In the genomic region with DNA sequence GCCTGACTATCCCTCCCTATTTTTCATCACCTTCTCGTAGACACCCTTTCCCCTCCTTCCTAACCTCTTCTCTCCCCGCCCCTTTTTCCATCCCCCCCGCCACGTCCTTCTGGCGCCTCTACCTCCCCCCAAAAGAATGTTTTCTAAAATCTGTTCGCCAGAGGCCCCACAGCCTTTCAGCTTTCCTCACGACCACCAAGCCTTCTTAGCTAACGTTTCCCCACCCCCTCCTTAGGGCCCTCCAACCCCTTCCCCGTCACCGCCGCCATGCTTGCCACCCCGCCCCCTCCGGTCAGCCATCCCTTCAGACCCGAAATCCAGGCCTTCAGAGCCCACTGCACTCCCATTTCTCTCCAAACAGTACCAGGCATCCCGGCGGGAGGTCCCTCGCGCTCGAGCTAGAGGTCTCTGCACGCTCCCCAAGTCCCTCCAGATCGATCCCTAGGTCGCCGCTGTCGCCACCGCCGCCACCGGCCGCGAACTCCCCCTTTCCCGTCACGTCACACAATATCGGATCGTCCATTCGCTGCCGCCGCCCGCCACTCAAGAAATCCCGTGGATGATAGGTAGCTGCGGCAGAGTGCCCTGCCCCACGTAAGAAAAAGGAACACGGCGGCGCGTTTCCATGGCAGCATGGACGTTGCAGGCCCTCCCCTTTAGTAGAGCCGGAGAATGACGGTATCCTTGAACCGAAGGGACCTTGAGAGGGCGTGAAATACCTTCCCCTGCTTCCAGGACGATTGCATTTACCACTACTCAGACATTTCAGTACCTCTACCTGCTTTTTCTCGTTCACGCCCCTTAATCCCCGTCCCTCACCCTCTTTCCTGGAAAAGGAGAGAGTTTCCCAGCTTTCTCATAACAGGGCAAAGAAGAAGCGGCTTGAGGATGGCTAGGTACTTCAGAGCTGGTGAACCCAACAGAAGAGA, we compare ENCODE assay signal across 1 cellular context.
TF ChIP-seq lines count a peak whose summit lies in the region.

A gene with protein sequence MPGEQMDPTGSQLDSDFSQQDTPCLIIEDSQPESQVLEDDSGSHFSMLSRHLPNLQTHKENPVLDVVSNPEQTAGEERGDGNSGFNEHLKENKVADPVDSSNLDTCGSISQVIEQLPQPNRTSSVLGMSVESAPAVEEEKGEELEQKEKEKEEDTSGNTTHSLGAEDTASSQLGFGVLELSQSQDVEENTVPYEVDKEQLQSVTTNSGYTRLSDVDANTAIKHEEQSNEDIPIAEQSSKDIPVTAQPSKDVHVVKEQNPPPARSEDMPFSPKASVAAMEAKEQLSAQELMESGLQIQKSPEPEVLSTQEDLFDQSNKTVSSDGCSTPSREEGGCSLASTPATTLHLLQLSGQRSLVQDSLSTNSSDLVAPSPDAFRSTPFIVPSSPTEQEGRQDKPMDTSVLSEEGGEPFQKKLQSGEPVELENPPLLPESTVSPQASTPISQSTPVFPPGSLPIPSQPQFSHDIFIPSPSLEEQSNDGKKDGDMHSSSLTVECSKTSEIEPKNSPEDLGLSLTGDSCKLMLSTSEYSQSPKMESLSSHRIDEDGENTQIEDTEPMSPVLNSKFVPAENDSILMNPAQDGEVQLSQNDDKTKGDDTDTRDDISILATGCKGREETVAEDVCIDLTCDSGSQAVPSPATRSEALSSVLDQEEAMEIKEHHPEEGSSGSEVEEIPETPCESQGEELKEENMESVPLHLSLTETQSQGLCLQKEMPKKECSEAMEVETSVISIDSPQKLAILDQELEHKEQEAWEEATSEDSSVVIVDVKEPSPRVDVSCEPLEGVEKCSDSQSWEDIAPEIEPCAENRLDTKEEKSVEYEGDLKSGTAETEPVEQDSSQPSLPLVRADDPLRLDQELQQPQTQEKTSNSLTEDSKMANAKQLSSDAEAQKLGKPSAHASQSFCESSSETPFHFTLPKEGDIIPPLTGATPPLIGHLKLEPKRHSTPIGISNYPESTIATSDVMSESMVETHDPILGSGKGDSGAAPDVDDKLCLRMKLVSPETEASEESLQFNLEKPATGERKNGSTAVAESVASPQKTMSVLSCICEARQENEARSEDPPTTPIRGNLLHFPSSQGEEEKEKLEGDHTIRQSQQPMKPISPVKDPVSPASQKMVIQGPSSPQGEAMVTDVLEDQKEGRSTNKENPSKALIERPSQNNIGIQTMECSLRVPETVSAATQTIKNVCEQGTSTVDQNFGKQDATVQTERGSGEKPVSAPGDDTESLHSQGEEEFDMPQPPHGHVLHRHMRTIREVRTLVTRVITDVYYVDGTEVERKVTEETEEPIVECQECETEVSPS (N-terminal part only) (minus strand): TSS at position 484 of the 929 bp plus-strand sequence. CDS start 113 bp downstream, at position 371.

TF ChIP-seq in HepG2, 621 proteins besides CTCF, POLR2A, EP300 and RAD21 (continued from another document):
- TF ChIP-seq, protein P1, sequence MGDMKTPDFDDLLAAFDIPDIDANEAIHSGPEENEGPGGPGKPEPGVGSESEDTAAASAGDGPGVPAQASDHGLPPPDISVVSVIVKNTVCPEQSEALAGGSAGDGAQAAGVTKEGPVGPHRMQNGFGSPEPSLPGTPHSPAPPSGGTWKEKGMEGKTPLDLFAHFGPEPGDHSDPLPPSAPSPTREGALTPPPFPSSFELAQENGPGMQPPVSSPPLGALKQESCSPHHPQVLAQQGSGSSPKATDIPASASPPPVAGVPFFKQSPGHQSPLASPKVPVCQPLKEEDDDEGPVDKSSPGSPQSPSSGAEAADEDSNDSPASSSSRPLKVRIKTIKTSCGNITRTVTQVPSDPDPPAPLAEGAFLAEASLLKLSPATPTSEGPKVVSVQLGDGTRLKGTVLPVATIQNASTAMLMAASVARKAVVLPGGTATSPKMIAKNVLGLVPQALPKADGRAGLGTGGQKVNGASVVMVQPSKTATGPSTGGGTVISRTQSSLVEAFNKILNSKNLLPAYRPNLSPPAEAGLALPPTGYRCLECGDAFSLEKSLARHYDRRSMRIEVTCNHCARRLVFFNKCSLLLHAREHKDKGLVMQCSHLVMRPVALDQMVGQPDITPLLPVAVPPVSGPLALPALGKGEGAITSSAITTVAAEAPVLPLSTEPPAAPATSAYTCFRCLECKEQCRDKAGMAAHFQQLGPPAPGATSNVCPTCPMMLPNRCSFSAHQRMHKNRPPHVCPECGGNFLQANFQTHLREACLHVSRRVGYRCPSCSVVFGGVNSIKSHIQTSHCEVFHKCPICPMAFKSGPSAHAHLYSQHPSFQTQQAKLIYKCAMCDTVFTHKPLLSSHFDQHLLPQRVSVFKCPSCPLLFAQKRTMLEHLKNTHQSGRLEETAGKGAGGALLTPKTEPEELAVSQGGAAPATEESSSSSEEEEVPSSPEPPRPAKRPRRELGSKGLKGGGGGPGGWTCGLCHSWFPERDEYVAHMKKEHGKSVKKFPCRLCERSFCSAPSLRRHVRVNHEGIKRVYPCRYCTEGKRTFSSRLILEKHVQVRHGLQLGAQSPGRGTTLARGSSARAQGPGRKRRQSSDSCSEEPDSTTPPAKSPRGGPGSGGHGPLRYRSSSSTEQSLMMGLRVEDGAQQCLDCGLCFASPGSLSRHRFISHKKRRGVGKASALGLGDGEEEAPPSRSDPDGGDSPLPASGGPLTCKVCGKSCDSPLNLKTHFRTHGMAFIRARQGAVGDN (CRISPR knock-in tag; IDR thresholded peaks at IDR 0.05): peak; percentile 66
- TF ChIP-seq, protein P2, sequence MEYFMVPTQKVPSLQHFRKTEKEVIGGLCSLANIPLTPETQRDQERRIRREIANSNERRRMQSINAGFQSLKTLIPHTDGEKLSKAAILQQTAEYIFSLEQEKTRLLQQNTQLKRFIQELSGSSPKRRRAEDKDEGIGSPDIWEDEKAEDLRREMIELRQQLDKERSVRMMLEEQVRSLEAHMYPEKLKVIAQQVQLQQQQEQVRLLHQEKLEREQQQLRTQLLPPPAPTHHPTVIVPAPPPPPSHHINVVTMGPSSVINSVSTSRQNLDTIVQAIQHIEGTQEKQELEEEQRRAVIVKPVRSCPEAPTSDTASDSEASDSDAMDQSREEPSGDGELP (IDR thresholded peaks at IDR 0.05; ENCODE audit: borderline replicate concordance, low read depth): 0 out of 2 replicates have a peak, but pooled peaks have one; percentile 22
- TF ChIP-seq, protein P3, sequence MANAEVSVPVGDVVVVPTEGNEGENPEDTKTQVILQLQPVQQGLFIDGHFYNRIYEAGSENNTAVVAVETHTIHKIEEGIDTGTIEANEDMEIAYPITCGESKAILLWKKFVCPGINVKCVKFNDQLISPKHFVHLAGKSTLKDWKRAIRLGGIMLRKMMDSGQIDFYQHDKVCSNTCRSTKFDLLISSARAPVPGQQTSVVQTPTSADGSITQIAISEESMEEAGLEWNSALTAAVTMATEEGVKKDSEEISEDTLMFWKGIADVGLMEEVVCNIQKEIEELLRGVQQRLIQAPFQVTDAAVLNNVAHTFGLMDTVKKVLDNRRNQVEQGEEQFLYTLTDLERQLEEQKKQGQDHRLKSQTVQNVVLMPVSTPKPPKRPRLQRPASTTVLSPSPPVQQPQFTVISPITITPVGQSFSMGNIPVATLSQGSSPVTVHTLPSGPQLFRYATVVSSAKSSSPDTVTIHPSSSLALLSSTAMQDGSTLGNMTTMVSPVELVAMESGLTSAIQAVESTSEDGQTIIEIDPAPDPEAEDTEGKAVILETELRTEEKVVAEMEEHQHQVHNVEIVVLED (CRISPR knock-in tag; IDR thresholded peaks at IDR 0.05; ENCODE audit: borderline replicate concordance): peak; percentile 90
- TF ChIP-seq GATAD1 (CRISPR knock-in tag; IDR thresholded peaks at IDR 0.05) (peak; percentile 58), ZNF264 (CRISPR knock-in tag; IDR thresholded peaks at IDR 0.05) (no peak), ATF7 (IDR thresholded peaks at IDR 0.05) (no peak), ATF7 (CRISPR knock-in tag; IDR thresholded peaks at IDR 0.05) (no peak), NFKB2 (CRISPR knock-in tag; IDR thresholded peaks at IDR 0.05; ENCODE audit: borderline replicate concordance) (peak; percentile 50; the same call in 1 of the 2 replicates), ZNF501 (CRISPR knock-in tag; IDR thresholded peaks at IDR 0.05) (peak; percentile 82), SIX1 (CRISPR knock-in tag; IDR thresholded peaks at IDR 0.05; ENCODE audit: borderline replicate concordance) (no peak), KLF15 (CRISPR knock-in tag; IDR thresholded peaks at IDR 0.05; ENCODE audit: borderline replicate concordance) (no peak), FOXM1 (CRISPR knock-in tag; IDR thresholded peaks at IDR 0.05) (no peak), ZNF44 (CRISPR knock-in tag; IDR thresholded peaks at IDR 0.05) (0 out of 2 replicates have a peak, but pooled peaks have one; percentile 29), MTA1 (CRISPR knock-in tag; IDR thresholded peaks at IDR 0.05; ENCODE audit: borderline replicate concordance) (no peak)
- TF ChIP-seq, protein P4, sequence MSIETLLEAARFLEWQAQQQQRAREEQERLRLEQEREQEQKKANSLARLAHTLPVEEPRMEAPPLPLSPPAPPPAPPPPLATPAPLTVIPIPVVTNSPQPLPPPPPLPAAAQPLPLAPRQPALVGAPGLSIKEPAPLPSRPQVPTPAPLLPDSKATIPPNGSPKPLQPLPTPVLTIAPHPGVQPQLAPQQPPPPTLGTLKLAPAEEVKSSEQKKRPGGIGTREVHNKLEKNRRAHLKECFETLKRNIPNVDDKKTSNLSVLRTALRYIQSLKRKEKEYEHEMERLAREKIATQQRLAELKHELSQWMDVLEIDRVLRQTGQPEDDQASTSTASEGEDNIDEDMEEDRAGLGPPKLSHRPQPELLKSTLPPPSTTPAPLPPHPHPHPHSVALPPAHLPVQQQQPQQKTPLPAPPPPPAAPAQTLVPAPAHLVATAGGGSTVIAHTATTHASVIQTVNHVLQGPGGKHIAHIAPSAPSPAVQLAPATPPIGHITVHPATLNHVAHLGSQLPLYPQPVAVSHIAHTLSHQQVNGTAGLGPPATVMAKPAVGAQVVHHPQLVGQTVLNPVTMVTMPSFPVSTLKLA (IDR thresholded peaks at IDR 0.05): no peak
- TF ChIP-seq, protein P5, sequence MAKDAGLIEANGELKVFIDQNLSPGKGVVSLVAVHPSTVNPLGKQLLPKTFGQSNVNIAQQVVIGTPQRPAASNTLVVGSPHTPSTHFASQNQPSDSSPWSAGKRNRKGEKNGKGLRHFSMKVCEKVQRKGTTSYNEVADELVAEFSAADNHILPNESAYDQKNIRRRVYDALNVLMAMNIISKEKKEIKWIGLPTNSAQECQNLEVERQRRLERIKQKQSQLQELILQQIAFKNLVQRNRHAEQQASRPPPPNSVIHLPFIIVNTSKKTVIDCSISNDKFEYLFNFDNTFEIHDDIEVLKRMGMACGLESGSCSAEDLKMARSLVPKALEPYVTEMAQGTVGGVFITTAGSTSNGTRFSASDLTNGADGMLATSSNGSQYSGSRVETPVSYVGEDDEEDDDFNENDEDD (CRISPR knock-in tag; IDR thresholded peaks at IDR 0.05; ENCODE audit: borderline replicate concordance): peak; percentile 38; the same call in 1 of the 2 replicates
- TF ChIP-seq, protein P6, sequence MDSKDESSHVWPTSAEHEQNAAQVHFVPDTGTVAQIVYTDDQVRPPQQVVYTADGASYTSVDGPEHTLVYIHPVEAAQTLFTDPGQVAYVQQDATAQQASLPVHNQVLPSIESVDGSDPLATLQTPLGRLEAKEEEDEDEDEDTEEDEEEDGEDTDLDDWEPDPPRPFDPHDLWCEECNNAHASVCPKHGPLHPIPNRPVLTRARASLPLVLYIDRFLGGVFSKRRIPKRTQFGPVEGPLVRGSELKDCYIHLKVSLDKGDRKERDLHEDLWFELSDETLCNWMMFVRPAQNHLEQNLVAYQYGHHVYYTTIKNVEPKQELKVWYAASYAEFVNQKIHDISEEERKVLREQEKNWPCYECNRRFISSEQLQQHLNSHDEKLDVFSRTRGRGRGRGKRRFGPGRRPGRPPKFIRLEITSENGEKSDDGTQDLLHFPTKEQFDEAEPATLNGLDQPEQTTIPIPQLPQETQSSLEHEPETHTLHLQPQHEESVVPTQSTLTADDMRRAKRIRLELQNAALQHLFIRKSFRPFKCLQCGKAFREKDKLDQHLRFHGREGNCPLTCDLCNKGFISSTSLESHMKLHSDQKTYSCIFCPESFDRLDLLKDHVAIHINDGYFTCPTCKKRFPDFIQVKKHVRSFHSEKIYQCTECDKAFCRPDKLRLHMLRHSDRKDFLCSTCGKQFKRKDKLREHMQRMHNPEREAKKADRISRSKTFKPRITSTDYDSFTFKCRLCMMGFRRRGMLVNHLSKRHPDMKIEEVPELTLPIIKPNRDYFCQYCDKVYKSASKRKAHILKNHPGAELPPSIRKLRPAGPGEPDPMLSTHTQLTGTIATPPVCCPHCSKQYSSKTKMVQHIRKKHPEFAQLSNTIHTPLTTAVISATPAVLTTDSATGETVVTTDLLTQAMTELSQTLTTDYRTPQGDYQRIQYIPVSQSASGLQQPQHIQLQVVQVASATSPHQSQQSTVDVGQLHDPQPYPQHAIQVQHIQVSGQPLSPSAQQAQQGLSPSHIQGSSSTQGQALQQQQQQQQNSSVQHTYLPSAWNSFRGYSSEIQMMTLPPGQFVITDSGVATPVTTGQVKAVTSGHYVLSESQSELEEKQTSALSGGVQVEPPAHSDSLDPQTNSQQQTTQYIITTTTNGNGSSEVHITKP (CRISPR knock-in tag; IDR thresholded peaks at IDR 0.05; ENCODE audit: low read depth): 0 out of 2 replicates have a peak, but pooled peaks have one; percentile 28
